In the genomic region with DNA sequence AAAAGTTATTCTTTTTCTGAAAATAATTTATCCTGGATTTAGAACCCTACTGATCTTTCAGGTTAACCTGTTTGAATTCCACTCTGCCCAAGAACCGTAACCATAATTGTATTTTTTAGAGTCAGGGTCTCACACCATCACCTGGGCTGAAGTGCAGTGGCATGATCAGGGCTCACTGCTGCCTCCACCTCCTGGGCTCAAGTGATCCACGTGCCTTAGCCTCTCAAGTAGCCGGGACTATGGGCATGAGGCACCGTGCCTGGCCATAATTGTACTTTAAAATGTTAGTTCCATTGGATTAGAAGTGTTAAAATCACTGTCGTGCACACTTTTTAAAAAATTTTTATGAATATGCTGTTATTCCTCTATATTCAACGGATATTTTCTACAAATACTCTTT, we compare ENCODE assay signal across 8 cellular contexts. TPM values are rescaled to one million over a fixed set of nuclear protein-coding genes. Genes with fewer than 3 reads are reported as not detected.
A peak's percentile ranks its signal among the peaks of the same experiment; 100 is the strongest.
DNase-seq lines count a peak whose midpoint lies in the region; ATAC-seq and TF ChIP-seq lines count a peak whose summit lies in the region.

No MANE protein-coding gene starts in this region.

- peaks cover 6% of the 10 kb centered on the region for H3K36me3 Mint-ChIP-seq in CD4-positive, CD25-positive, alpha-beta regulatory T cell
- peaks cover 5% of the 10 kb centered on the region for H3K36me3 Mint-ChIP-seq in nephron (ENCODE audit: low read depth)

- peaks cover 0 to 4% (median 1%) of the 10 kb centered on the region in 7 donors for H3K9me3 Mint-ChIP-seq in CD4-positive, CD25-positive, alpha-beta regulatory T cell
- H3K9me3 Mint-ChIP-seq in nephron: peaks cover 3% of the 10 kb centered on the region

- no peak overlapping the region for H3K27ac ChIP-seq in CD4-positive, CD25-positive, alpha-beta regulatory T cell (ENCODE audit: insufficient read depth, low read length, poor library complexity, severe bottlenecking)
- H3K27ac ChIP-seq in colonic mucosa: no peak overlapping the region

- H3K27me3 Mint-ChIP-seq in CD4-positive, CD25-positive, alpha-beta regulatory T cell: peaks cover 27% of the 10 kb centered on the region
- no peaks in the 10 kb centered on the region for H3K27me3 Mint-ChIP-seq in nephron (ENCODE audit: low read depth)

- H3K27me3 ChIP-seq in CD4-positive, CD25-positive, alpha-beta regulatory T cell (ENCODE audit: control insufficient read depth, insufficient read depth, low read length): no peaks in the 10 kb centered on the region
- H3K27me3 ChIP-seq in colonic mucosa: no peaks in the 10 kb centered on the region

- peaks cover 35% of the 10 kb centered on the region for H3K4me1 ChIP-seq in CD4-positive, CD25-positive, alpha-beta regulatory T cell (ENCODE audit: control insufficient read depth, insufficient read depth, low read length, poor library complexity, severe bottlenecking)
- H3K4me1 ChIP-seq in colonic mucosa: no peaks in the 10 kb centered on the region

- peak overlapping the region; percentile 52 to 96 for H3K9ac ChIP-seq in colonic mucosa (ENCODE audit: low read depth in 2 of 2, low read length in 2 of 2)

- no peaks in the 10 kb centered on the region for H3K9me3 ChIP-seq in CD4-positive, CD25-positive, alpha-beta regulatory T cell (ENCODE audit: control insufficient read depth in 2 of 2, low read length in 2 of 2)
- no peaks in the 10 kb centered on the region for H3K9me3 ChIP-seq in colonic mucosa

- intact Hi-C loops in colonic mucosa (cut with DNase I): no loop called here

- DNase-seq in CD4-positive, CD25-positive, alpha-beta regulatory T cell: no peak
- DNase-seq in LNCaP clone FGC (ENCODE audit: low read depth): no peak
- DNase-seq in colonic mucosa: no peak
- DNase-seq in dedifferentiated amniotic fluid mesenchymal stem cell (ENCODE audit: extremely low spot score): no peak
- no peak for DNase-seq in NCI-H128 (lab: John Stamatoyannopoulos, UW; ENCODE audit: unreplicated experiment)
- no peak for DNase-seq in activated CD8-positive, alpha-beta memory T cell treated with anti-CD3 and anti-CD28 coated beads, Interleukin-2, amount 50 U/mL, for 48 hours
- no peak for DNase-seq in OCI-M1 (lab: John Stamatoyannopoulos, UW)

- peaks cover 15 to 38% (median 18%) of the 10 kb centered on the region in 4 donors for H3K4me1 Mint-ChIP-seq in CD4-positive, CD25-positive, alpha-beta regulatory T cell
- H3K4me1 Mint-ChIP-seq in nephron: peaks cover 20% of the 10 kb centered on the region

- no peaks in the 10 kb centered on the region for H3K36me3 ChIP-seq in CD4-positive, CD25-positive, alpha-beta regulatory T cell (ENCODE audit: control insufficient read depth, insufficient read depth, low read length)
- H3K36me3 ChIP-seq in colonic mucosa: no peaks in the 10 kb centered on the region

- H3K4me3 ChIP-seq in CD4-positive, CD25-positive, alpha-beta regulatory T cell (ENCODE audit: low read depth, low read length): peak overlapping the region; percentile 59
- H3K4me3 ChIP-seq in LNCaP clone FGC (ENCODE audit: low read depth, low read length): peak overlapping the region; percentile 94
- H3K4me3 ChIP-seq in colonic mucosa: peak overlapping the region; percentile 83

- no peak for TF ChIP-seq CTCF in LNCaP clone FGC (IDR thresholded peaks at IDR 0.05; ENCODE audit: control insufficient read depth, extremely low read depth, insufficient read depth)
- no peak for TF ChIP-seq CTCF in colonic mucosa (IDR thresholded peaks at IDR 0.05)
- no peak for TF ChIP-seq CTCF in nephron (IDR thresholded peaks at IDR 0.05; ENCODE audit: unreplicated experiment in 3 of 3)

- H3K27ac Mint-ChIP-seq in CD4-positive, CD25-positive, alpha-beta regulatory T cell: peak overlapping the region in 2 of 3 donors; percentile 73 to 75
- peak overlapping the region; percentile 86 to 97 (median 95) for H3K27ac Mint-ChIP-seq in nephron

- peak overlapping the region; percentile 81 to 90 (median 88) for H3K4me3 Mint-ChIP-seq in CD4-positive, CD25-positive, alpha-beta regulatory T cell
- peak overlapping the region; percentile 86 to 90 (median 90) for H3K4me3 Mint-ChIP-seq in nephron

- no peak for ATAC-seq in CD4-positive, CD25-positive, alpha-beta regulatory T cell (ENCODE audit: low read depth in 2 of 2)

RNA-seq across cellular contexts. Expression of gene MTMR10, which starts 1.0 kb away (rescaled TPM):
- total RNA-seq in CD4-positive, CD25-positive, alpha-beta regulatory T cell: 36.5 TPM
- 1 to 10 TPM; 6.1 to 7.3 (median 6.6) TPM for polyA plus RNA-seq in CD4-positive, CD25-positive, alpha-beta regulatory T cell
- 10 to 100 TPM; 23.2 to 28.7 TPM for total RNA-seq in colonic mucosa
